9 cellular contexts compared by ENCODE assay signal in the genomic region with DNA sequence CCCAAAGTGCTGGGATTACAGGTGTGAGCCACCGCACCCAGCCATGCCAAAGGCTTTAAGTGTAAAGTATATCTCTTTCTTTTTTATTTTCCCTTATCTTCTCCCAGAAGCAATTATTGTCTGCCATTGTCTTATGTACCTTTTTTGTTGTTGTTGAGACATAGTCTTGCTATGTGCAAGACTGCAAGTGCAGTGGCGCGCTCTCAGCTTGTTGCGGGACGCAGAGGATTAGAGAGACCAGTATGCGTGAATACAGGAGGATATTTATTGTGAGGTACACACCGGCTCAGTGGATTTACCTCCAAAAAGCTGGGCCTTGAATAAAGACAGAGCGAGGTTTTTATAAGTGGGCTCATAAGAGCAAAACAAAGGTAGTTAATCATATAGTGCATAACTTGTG. TPM values are rescaled to one million over a fixed set of nuclear protein-coding genes. Genes with fewer than 3 reads are reported as not detected.
"Had no signal": no experiment of that assay in that cellular context is flagged by ENCODE, and none has a peak within 500 bp of the region (broad histone marks: within the 10 kb centered on the region; RNA-seq: fewer than 3 reads in every experiment).

No MANE protein-coding gene starts in this region.

- DNase-seq: GDM1, GF-D8 had no signal

- ATAC-seq: GM12878 had no signal

- FAIRE-seq: G401.6, GM12878, GM12891, GM12892, GM18507, GM19239 had no signal

- H3K4me3 ChIP-seq: GM12878 had no signal

RNA-seq across cellular contexts. Expression of gene TAL2, which starts 43.9 kb away (rescaled TPM):
- total RNA-seq: G401 had no signal
